Comparison of ENCODE assay signal across 13 cellular contexts in genomic region chr7:127928852-127929251, GRCh38.
"Had no signal": no experiment of that assay in that cellular context is flagged by ENCODE, and none has a peak within 500 bp of the region (broad histone marks: within the 10 kb centered on the region; RNA-seq: fewer than 3 reads in every experiment).

No MANE protein-coding gene starts in this region.

- H3K9me3 ChIP-seq: breast epithelium, ovary had no signal

- DNase-seq: activated CD4-positive, alpha-beta memory T cell treated with anti-CD3 and anti-CD28 coated beads, Interleukin-2, amount 10 ng/mL, durations not matched to agents 7 days and 5 days; activated gamma-delta T cell treated with Interleukin-2 at 50 U/mL for 16 hours; activated T-cell treated with anti-CD3 and anti-CD28 coated beads, Interleukin-2, amount 50 U/mL, for 48 hours; aorta; dermis blood vessel endothelial cell; endodermal cell; hypothalamus; kidney glomerular epithelial cell; ovary; stimulated activated CD4-positive, alpha-beta T cell treated with anti-CD3 and anti-CD28 coated beads, Interleukin-12 subunit alpha, Interleukin-12 subunit beta, amount 100 ng/mL, for 4 hours had no signal

- H3K27me3 ChIP-seq: breast epithelium, ovary had no signal

- H3K27me3 Mint-ChIP-seq: activated CD4-positive, alpha-beta memory T cell treated with anti-CD3 and anti-CD28 coated beads, Interleukin-2, amount 10 ng/mL, durations not matched to agents 7 days and 5 days; stimulated activated naive CD8-positive, alpha-beta T cell treated with anti-CD3 and anti-CD28 coated beads, Interleukin-15, Interleukin-2, amounts not matched to agents 100 ng/mL and 50 ng/mL, for 24 hours had no signal

- H3K36me3 ChIP-seq: breast epithelium, ovary had no signal

- H3K9me3 Mint-ChIP-seq: activated CD4-positive, alpha-beta memory T cell treated with anti-CD3 and anti-CD28 coated beads, Interleukin-2, amount 10 ng/mL, durations not matched to agents 7 days and 5 days; endodermal cell; stimulated activated naive CD8-positive, alpha-beta T cell treated with anti-CD3 and anti-CD28 coated beads, Interleukin-15, Interleukin-2, amounts not matched to agents 100 ng/mL and 50 ng/mL, for 24 hours had no signal

- H3K27ac Mint-ChIP-seq: activated CD4-positive, alpha-beta memory T cell treated with anti-CD3 and anti-CD28 coated beads, Interleukin-2, amount 10 ng/mL, durations not matched to agents 7 days and 5 days; stimulated activated naive CD8-positive, alpha-beta T cell treated with anti-CD3 and anti-CD28 coated beads, Interleukin-15, Interleukin-2, amounts not matched to agents 100 ng/mL and 50 ng/mL, for 24 hours had no signal

- H3K4me1 ChIP-seq: breast epithelium had no signal

- H3K4me3 Mint-ChIP-seq: activated CD4-positive, alpha-beta memory T cell treated with anti-CD3 and anti-CD28 coated beads, Interleukin-2, amount 10 ng/mL, durations not matched to agents 7 days and 5 days; endodermal cell; neural crest cell; stimulated activated naive CD8-positive, alpha-beta T cell treated with anti-CD3 and anti-CD28 coated beads, Interleukin-15, Interleukin-2, amounts not matched to agents 100 ng/mL and 50 ng/mL, for 24 hours had no signal

- H3K4me3 ChIP-seq: breast epithelium, ovary had no signal
